ENCODE assay signal across 15 cellular contexts in the genomic region with DNA sequence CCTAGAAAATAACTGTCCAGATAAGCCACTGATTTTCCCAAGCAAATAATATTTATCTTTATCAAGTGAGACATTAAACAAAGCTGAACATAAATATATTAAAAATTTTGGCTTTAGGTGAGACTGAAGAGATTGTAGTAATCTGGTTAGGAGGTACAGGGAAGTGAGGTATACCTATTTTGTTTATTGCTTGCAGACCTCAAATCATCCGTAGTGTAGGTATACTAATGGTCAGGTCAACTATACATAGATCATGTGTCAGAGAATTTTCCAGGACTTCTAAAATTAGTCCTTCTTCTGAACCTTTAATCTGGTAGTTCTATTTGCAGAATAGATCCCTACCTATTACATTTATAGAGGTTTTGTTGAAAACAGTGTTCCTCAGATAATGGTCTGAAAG. TPM values are rescaled to one million over a fixed set of nuclear protein-coding genes. Genes with fewer than 3 reads are reported as not detected.
DNase-seq lines count a peak whose midpoint lies in the region; ATAC-seq and TF ChIP-seq lines count a peak whose summit lies in the region.
"Had no signal": no experiment of that assay in that cellular context is flagged by ENCODE, and none has a peak within 500 bp of the region (broad histone marks: within the 10 kb centered on the region; RNA-seq: fewer than 3 reads in every experiment).

No MANE protein-coding gene starts in this region.

- TF ChIP-seq CTCF in CD14-positive monocyte (IDR thresholded peaks at IDR 0.05) = no peak

- DNase-seq in head of caudate nucleus (no peak), Ammon's horn (ENCODE audit: low spot score) (no peak), CD14-positive monocyte (ENCODE audit: low spot score) (no peak), GOT3 (lab: John Stamatoyannopoulos, UW) (no peak)
- DNase-seq: activated CD4-positive, alpha-beta T cell treated with anti-CD3 and anti-CD28 coated beads, Interleukin-2, amount 10 ng/mL, durations not matched to agents 7 days and 5 days; BE2C; effector memory CD4-positive, alpha-beta T cell; NCI-H2081; stimulated activated CD4-positive, alpha-beta T cell treated with anti-CD3 and anti-CD28 coated beads, Interleukin-2, amount 100 ng/mL, for 24 hours had no signal

- peaks cover 0 to 4% (median 3%) of the 10 kb centered on the region in 7 donors for H3K9me3 Mint-ChIP-seq in CD14-positive monocyte
- H3K9me3 Mint-ChIP-seq: neural crest cell had no signal

- no peak overlapping the region for H3K27ac Mint-ChIP-seq in CD14-positive monocyte
- H3K27ac Mint-ChIP-seq: activated CD4-positive, alpha-beta T cell treated with anti-CD3 and anti-CD28 coated beads, Interleukin-2, amount 10 ng/mL, durations not matched to agents 7 days and 5 days; T-helper 1 cell treated with Interleukin-12 subunit alpha and Interleukin-12 subunit beta and Interleukin-4 antibody, amounts not matched to agents 30 μg/mL and 1 μg/mL, for 36 hours had no signal

- H3K4me1 Mint-ChIP-seq in CD14-positive monocyte = no peaks in the 10 kb centered on the region

- intact Hi-C loops in head of caudate nucleus (cut with DNase I) = no loop called here
- intact Hi-C loops in CD14-positive monocyte (cut with micrococcal nuclease) = no loop called here

- H3K4me3 Mint-ChIP-seq in CD14-positive monocyte = no peak overlapping the region
- H3K4me3 Mint-ChIP-seq: activated CD4-positive, alpha-beta T cell treated with anti-CD3 and anti-CD28 coated beads, Interleukin-2, amount 10 ng/mL, durations not matched to agents 7 days and 5 days; neural crest cell; T-helper 1 cell treated with Interleukin-12 subunit alpha and Interleukin-12 subunit beta and Interleukin-4 antibody, amounts not matched to agents 30 μg/mL and 1 μg/mL, for 36 hours had no signal

- H3K27me3 Mint-ChIP-seq in CD14-positive monocyte (ENCODE audit: low read depth in 3 of 3) = peaks cover 0 to 3% (median 1%) of the 10 kb centered on the region in 3 donors
- H3K27me3 Mint-ChIP-seq: activated CD4-positive, alpha-beta T cell treated with anti-CD3 and anti-CD28 coated beads, Interleukin-2, amount 10 ng/mL, durations not matched to agents 7 days and 5 days had no signal

- H3K36me3 Mint-ChIP-seq in CD14-positive monocyte = peaks cover 15 to 27% of the 10 kb centered on the region in 2 donors

- ATAC-seq in GM18511 (IDR thresholded peaks at IDR 0.05; ENCODE audit: unreplicated experiment) (peak; percentile 24), GM19372 (IDR thresholded peaks at IDR 0.05; ENCODE audit: low read depth, unreplicated experiment) (peak; percentile 15), HG02623 (IDR thresholded peaks at IDR 0.05; ENCODE audit: unreplicated experiment) (peak; percentile 19), HG03457 (IDR thresholded peaks at IDR 0.05; ENCODE audit: unreplicated experiment) (peak; percentile 18)

RNA-seq across cellular contexts. Expression of a gene that starts 41.5 kb away (rescaled TPM):
- 1 to 10 TPM; 2.5 to 5.9 TPM for polyA plus RNA-seq in CD14-positive monocyte

RNA-seq across cellular contexts. Expression of a gene that starts 47.3 kb away (rescaled TPM):
- 10 to 100 TPM; 39.1 to 65.5 TPM for polyA plus RNA-seq in CD14-positive monocyte

RNA-seq across cellular contexts. Expression of a gene that starts 59.9 kb away (rescaled TPM):
- 1 to 10 TPM; 6.5 to 8.5 TPM for polyA plus RNA-seq in CD14-positive monocyte
